ENCODE assay signal across 20 cellular contexts in genomic region chr7:3172768-3173280, GRCh38.
DNase-seq lines count a peak whose midpoint lies in the region; ATAC-seq and TF ChIP-seq lines count a peak whose summit lies in the region.
"Had no signal": no experiment of that assay in that cellular context is flagged by ENCODE, and none has a peak within 500 bp of the region (broad histone marks: within the 10 kb centered on the region; RNA-seq: fewer than 3 reads in every experiment).

No MANE protein-coding gene starts in this region.

- H4K20me1 ChIP-seq in neural progenitor cell (ENCODE audit: low read depth) = no peaks in the 10 kb centered on the region
- H4K20me1 ChIP-seq: BLaER1 had no signal

- no peaks in the 10 kb centered on the region for H3K36me3 Mint-ChIP-seq in activated T-helper 17 cell treated with anti-CD3 and anti-CD28 coated beads, Interleukin-2, amount 50 U/mL, for 72 hours (ENCODE audit: low read depth)
- H3K36me3 Mint-ChIP-seq in neural progenitor cell (peaks cover 2% of the 10 kb centered on the region), glutamatergic neuron (ENCODE audit: unreplicated experiment) (peaks cover 17% of the 10 kb centered on the region)
- H3K36me3 Mint-ChIP-seq: CD4-positive, CD25-positive, alpha-beta regulatory T cell; CD8-positive, alpha-beta T cell had no signal

- H3K9ac ChIP-seq in neural progenitor cell = no peak overlapping the region
- H3K9ac ChIP-seq: BLaER1 had no signal

- H3K9me3 ChIP-seq in HEK293 (ENCODE audit: control insufficient read depth, insufficient read depth, low read depth, low read length) (no peaks in the 10 kb centered on the region), neural progenitor cell (ENCODE audit: low read depth) (no peaks in the 10 kb centered on the region)
- H3K9me3 ChIP-seq: Caco-2, HAP-1 had no signal

- no peak overlapping the region for H3K27ac ChIP-seq in HEK293 (ENCODE audit: extremely low read depth, low read depth, low read length)
- H3K27ac ChIP-seq in neural progenitor cell = no peak overlapping the region
- H3K27ac ChIP-seq: 22Rv1, BLaER1, C4-2B had no signal

- H3K27ac Mint-ChIP-seq in activated T-helper 17 cell treated with anti-CD3 and anti-CD28 coated beads, Interleukin-2, amount 50 U/mL, for 72 hours = peak overlapping the region; percentile 34
- peak overlapping the region; percentile 71 for H3K27ac Mint-ChIP-seq in neural progenitor cell
- H3K27ac Mint-ChIP-seq in glutamatergic neuron (ENCODE audit: unreplicated experiment) = no peak overlapping the region
- H3K27ac Mint-ChIP-seq: B cell; CD4-positive, CD25-positive, alpha-beta regulatory T cell; CD8-positive, alpha-beta T cell; GM23338 had no signal

- H3K4me3 ChIP-seq in HEK293 (ENCODE audit: low read depth, low read length) (no peak overlapping the region), neural progenitor cell (no peak overlapping the region)
- H3K4me3 ChIP-seq: BLaER1, GM23338, HAP-1 had no signal

- ATAC-seq in activated T-helper 17 cell treated with anti-CD3 and anti-CD28 coated beads, Interleukin-2, amount 50 U/mL, for 72 hours (replicated peaks) = no peak
- ATAC-seq in activated CD4-positive, CD25-positive, alpha-beta regulatory T cell treated with anti-CD3 and anti-CD28 coated beads, Interleukin-2, amount 50 U/mL, for 24 hours = no peak
- ATAC-seq: CD8-positive, alpha-beta T cell; GM23338 had no signal

- no peak overlapping the region for H2AFZ ChIP-seq in neural progenitor cell (replicated peaks)
- H2AFZ ChIP-seq: GM23338 had no signal

- CTCF ChIA-PET in HEK293 (lab: Yijun Ruan, JAX) = interaction anchor here (0.5 kb wide), 1 partner anchor 258 kb away, joined by 3 read pairs; no protein-coding TSS in a partner anchor

- H3K4me2 ChIP-seq in neural progenitor cell = no peak overlapping the region
- H3K4me2 ChIP-seq: BLaER1, GM23338 had no signal

- peak; percentile 42 for DNase-seq in DMS 273 (lab: John Stamatoyannopoulos, UW; ENCODE audit: unreplicated experiment)
- no peak for DNase-seq in DMS 273 treated with DMSO at 0.1 percent for 48 hours (lab: John Stamatoyannopoulos, UW)
- no peak for DNase-seq in neural progenitor cell (ENCODE audit: low spot score)
- no peak for DNase-seq in inferior parietal cortex (ENCODE audit: extremely low spot score)
- no peak for DNase-seq in glutamatergic neuron
- DNase-seq: Caco-2; CD4-positive, CD25-positive, alpha-beta regulatory T cell; CD8-positive, alpha-beta T cell; DMS53; DMS79 treated with DMSO at 0.1 percent for 48 hours; GF-D8 had no signal

- H3K4me3 Mint-ChIP-seq in activated T-helper 17 cell treated with anti-CD3 and anti-CD28 coated beads, Interleukin-2, amount 50 U/mL, for 72 hours = no peak overlapping the region
- no peak overlapping the region for H3K4me3 Mint-ChIP-seq in neural progenitor cell
- no peak overlapping the region for H3K4me3 Mint-ChIP-seq in glutamatergic neuron (ENCODE audit: unreplicated experiment)
- H3K4me3 Mint-ChIP-seq: B cell; CD4-positive, CD25-positive, alpha-beta regulatory T cell; CD8-positive, alpha-beta T cell; GM23338 had no signal

- H3F3A ChIP-seq in neural progenitor cell (ENCODE audit: low read depth) = no peaks in the 10 kb centered on the region

- no peaks in the 10 kb centered on the region for H3K9me3 Mint-ChIP-seq in activated T-helper 17 cell treated with anti-CD3 and anti-CD28 coated beads, Interleukin-2, amount 50 U/mL, for 72 hours
- H3K9me3 Mint-ChIP-seq in neural progenitor cell = peaks cover 9% of the 10 kb centered on the region
- H3K9me3 Mint-ChIP-seq in glutamatergic neuron (ENCODE audit: unreplicated experiment) = peaks cover 7% of the 10 kb centered on the region
- H3K9me3 Mint-ChIP-seq: CD8-positive, alpha-beta T cell had no signal

- H3K36me3 ChIP-seq in HEK293 (ENCODE audit: control insufficient read depth in 2 of 2, insufficient read depth in 1 of 2, low read length in 2 of 2) (no peaks in the 10 kb centered on the region), neural progenitor cell (no peaks in the 10 kb centered on the region)
- H3K36me3 ChIP-seq: BLaER1, HAP-1 had no signal

- H3K27me3 ChIP-seq in neural progenitor cell = no peaks in the 10 kb centered on the region
- H3K27me3 ChIP-seq: BLaER1 had no signal

- H3K4me1 ChIP-seq in HEK293 (ENCODE audit: control insufficient read depth, insufficient read depth, low read length) (no peaks in the 10 kb centered on the region), neural progenitor cell (no peaks in the 10 kb centered on the region)
- H3K4me1 ChIP-seq: BLaER1, Caco-2, HAP-1 had no signal

- no peaks in the 10 kb centered on the region for H3K79me2 ChIP-seq in neural progenitor cell (ENCODE audit: low read depth)

- TF ChIP-seq CTCF in HEK293 (tag by site-specific recombination; IDR thresholded peaks at IDR 0.05) (no peak), neural progenitor cell (IDR thresholded peaks at IDR 0.05) (no peak), glutamatergic neuron (IDR thresholded peaks at IDR 0.05; ENCODE audit: partially characterized antibody, unreplicated experiment) (no peak)

- no peaks in the 10 kb centered on the region for H3K4me1 Mint-ChIP-seq in activated T-helper 17 cell treated with anti-CD3 and anti-CD28 coated beads, Interleukin-2, amount 50 U/mL, for 72 hours
- peaks cover 19% of the 10 kb centered on the region for H3K4me1 Mint-ChIP-seq in neural progenitor cell
- peaks cover 28% of the 10 kb centered on the region for H3K4me1 Mint-ChIP-seq in glutamatergic neuron (ENCODE audit: low read depth, unreplicated experiment)
- H3K4me1 Mint-ChIP-seq: B cell; CD4-positive, CD25-positive, alpha-beta regulatory T cell had no signal

- peaks cover 23% of the 10 kb centered on the region for H3K27me3 Mint-ChIP-seq in activated T-helper 17 cell treated with anti-CD3 and anti-CD28 coated beads, Interleukin-2, amount 50 U/mL, for 72 hours
- H3K27me3 Mint-ChIP-seq in neural progenitor cell (ENCODE audit: insufficient read depth, low read depth) (peaks cover 20% of the 10 kb centered on the region), glutamatergic neuron (ENCODE audit: unreplicated experiment) (peaks cover 5% of the 10 kb centered on the region)

- POLR2A ChIA-PET in HEK293 (lab: Yijun Ruan, JAX) = no interaction called here

TF ChIP-seq in HEK293, 187 proteins besides CTCF, POLR2A, EP300 and RAD21:
- TF ChIP-seq ZFHX2 (tag by site-specific recombination; conservative IDR thresholded peaks at IDR 0.05) = peak; percentile 61
- peak; percentile 55; the same call in 1 of the 2 replicates for TF ChIP-seq EGR2 (tag by site-specific recombination; IDR thresholded peaks at IDR 0.05; ENCODE audit: low read depth)
- no peak for TF ChIP-seq ZNF121 (tag by site-specific recombination; IDR thresholded peaks at IDR 0.05)
TF ChIP-seq in HEK293: peak in this region for 2.
